Comparison of ENCODE assay signal across 19 cellular contexts in genomic region chr13:73390100-73390499, GRCh38.
DNase-seq lines count a peak whose midpoint lies in the region; FAIRE-seq and TF ChIP-seq lines count a peak whose summit lies in the region.
"Had no signal": no experiment of that assay in that cellular context is flagged by ENCODE, and none has a peak within 500 bp of the region (broad histone marks: within the 10 kb centered on the region; RNA-seq: fewer than 3 reads in every experiment).

No MANE protein-coding gene starts in this region.

- H3K27ac ChIP-seq in epithelial cell of prostate (peak overlapping the region; percentile 72), caudate nucleus (ENCODE audit: low read depth, low read length) (no peak overlapping the region), small intestine (ENCODE audit: low read depth in 1 of 2, low read length in 1 of 2) (no peak overlapping the region)

- DNase-seq in Calu3 (no peak), HT1080 (ENCODE audit: low read depth) (peak; percentile 30), epithelial cell of prostate (ENCODE audit: low read depth, low spot score) (no peak), iris pigment epithelial cell (ENCODE audit: low read depth) (peak; percentile 10), caudate nucleus (lab: John Stamatoyannopoulos, UW) (no peak), small intestine (no peak), HFFc6 (no peak), inferior parietal cortex (ENCODE audit: extremely low spot score) (no peak)
- DNase-seq: ACHN; C1 segment of cervical spinal cord; CD4-positive, alpha-beta T cell; DMS79; EL; GDM1; H7 had no signal

- H3K36me3 ChIP-seq in small intestine (ENCODE audit: control insufficient read depth in 2 of 2, insufficient read depth in 2 of 2, low read length in 2 of 2) = no peaks in the 10 kb centered on the region

- WGBS in small intestine, 3 donors = 85 to 93% (median 92%) methylated on average over 2 of the region's 2 CpGs

- BruUV-seq in Calu3 (replicated peaks; lab: Mats Ljungman, UMichigan) = no TSS peak

- no peak for TF ChIP-seq CTCF in Calu3 (IDR thresholded peaks at IDR 0.05; ENCODE audit: unreplicated experiment)
- TF ChIP-seq CTCF in HFFc6 (IDR thresholded peaks at IDR 0.05) = no peak

- H3K4me1 Mint-ChIP-seq in Calu3 (ENCODE audit: low read depth, unreplicated experiment) = peaks cover 6% of the 10 kb centered on the region
- H3K4me1 Mint-ChIP-seq in HFFc6 (ENCODE audit: low read depth) = peaks cover 9% of the 10 kb centered on the region
- H3K4me1 Mint-ChIP-seq: GM23338 had no signal

- peaks cover 5% of the 10 kb centered on the region for H3K9me3 Mint-ChIP-seq in Calu3 (ENCODE audit: low read depth, unreplicated experiment)
- H3K9me3 Mint-ChIP-seq in HFFc6 = no peaks in the 10 kb centered on the region; the same call in 1 of the 2 replicates
- H3K9me3 Mint-ChIP-seq: CD4-positive, alpha-beta T cell; GM23338 had no signal

- no peak overlapping the region for H3K4me3 ChIP-seq in small intestine (ENCODE audit: low read depth in 1 of 2, low read length in 2 of 2)
- H3K4me3 ChIP-seq: GM23338 had no signal

- no peaks in the 10 kb centered on the region for H3K27me3 Mint-ChIP-seq in Calu3 (ENCODE audit: unreplicated experiment)
- no peaks in the 10 kb centered on the region; the same call in 1 of the 2 replicates for H3K27me3 Mint-ChIP-seq in HFFc6 (ENCODE audit: insufficient read depth)
- H3K27me3 Mint-ChIP-seq: CD4-positive, alpha-beta T cell had no signal

- H3K36me3 Mint-ChIP-seq in Calu3 (ENCODE audit: insufficient read depth, unreplicated experiment) (no peaks in the 10 kb centered on the region), HFFc6 (ENCODE audit: low read depth) (no peaks in the 10 kb centered on the region)

- no peaks in the 10 kb centered on the region for H3K27me3 ChIP-seq in small intestine (ENCODE audit: control insufficient read depth in 2 of 2, insufficient read depth in 2 of 2, low read length in 2 of 2)

- no peaks in the 10 kb centered on the region for H3K9me3 ChIP-seq in small intestine (ENCODE audit: control insufficient read depth, low read depth)

- H3K4me3 Mint-ChIP-seq in Calu3 (ENCODE audit: low read depth, unreplicated experiment) (no peak overlapping the region), HFFc6 (no peak overlapping the region)
- H3K4me3 Mint-ChIP-seq: CD4-positive, alpha-beta T cell; GM23338 had no signal

- no peak for FAIRE-seq in small intestine (lab: Jason Lieb, UNC)
- FAIRE-seq: GM12892, HepG2, HTR-8/SVneo had no signal

- intact Hi-C loops in Calu3 (cut with micrococcal nuclease; ENCODE audit: unreplicated experiment) = no loop called here

- H3K27ac Mint-ChIP-seq in Calu3 (ENCODE audit: unreplicated experiment) (peak overlapping the region; percentile 73), HFFc6 (no peak overlapping the region)
- H3K27ac Mint-ChIP-seq: CD4-positive, alpha-beta T cell; GM23338 had no signal

- CTCF ChIA-PET in Calu3 (lab: Charles Lee) = no interaction called here

- H3K4me1 ChIP-seq in small intestine (ENCODE audit: control insufficient read depth in 2 of 2, insufficient read depth in 1 of 2, low read depth in 1 of 2, low read length in 1 of 2) = no peaks in the 10 kb centered on the region

Comparison
In these comparisons a context has a peak if more than half of its experiments do, and no peak if none do; other contexts are left out.
1. DNase-seq: peak in HT1080 (single experiment) and iris pigment epithelial cell (single experiment); none in Calu3 (single experiment), epithelial cell of prostate (single experiment), caudate nucleus (0 of 61), small intestine (single experiment), HFFc6 (single experiment) and inferior parietal cortex (single experiment).